ENCODE assay signal across 18 cellular contexts in genomic region chr3:194321666-194322640, GRCh38. TPM values are rescaled to one million over a fixed set of nuclear protein-coding genes. Genes with fewer than 3 reads are reported as not detected.
DNase-seq lines count a peak whose midpoint lies in the region; ATAC-seq and TF ChIP-seq lines count a peak whose summit lies in the region.
"Had no signal": no experiment of that assay in that cellular context is flagged by ENCODE, and none has a peak within 500 bp of the region (broad histone marks: within the 10 kb centered on the region; RNA-seq: fewer than 3 reads in every experiment).

No MANE protein-coding gene starts in this region.

- no peak for TF ChIP-seq CTCF in C4-2B (conservative IDR thresholded peaks at IDR 0.05)
- TF ChIP-seq CTCF in transverse colon (IDR thresholded peaks at IDR 0.05) = no peak

- H3K9me3 ChIP-seq in mucosa of stomach (ENCODE audit: control insufficient read depth, low read length) = no peaks in the 10 kb centered on the region
- H3K9me3 ChIP-seq in transverse colon = peaks cover 0 to 6% of the 10 kb centered on the region in 2 donors

- 87% methylated on average over 26 of the region's 26 CpGs; no CpG with 5 or more reads in 1 of the 2 donors for WGBS in transverse colon (ENCODE audit: low coverage in 1 of 2), 2 donors

- DNase-seq in DMS53 (lab: John Stamatoyannopoulos, UW) = peak; percentile 88
- no peak for DNase-seq in activated T-helper 1 cell treated with anti-CD3 and anti-CD28 coated beads, Interleukin-12 subunit alpha, Interleukin-12 subunit beta, Interleukin-2, Interleukin-4 antibody, amounts not matched to agents 30 ng/mL and 10 ng/mL and 1 ng/mL, durations not matched to agents 14 hours and 24 hours and 36 hours (ENCODE audit: low spot score)
- DNase-seq in NCI-H1048 (lab: John Stamatoyannopoulos, UW) = no peak
- DNase-seq in D341Med (ENCODE audit: low spot score) = no peak
- no peak for DNase-seq in transverse colon
- no peak for DNase-seq in left lobe of liver (ENCODE audit: low spot score)
- DNase-seq: activated naive CD8-positive, alpha-beta T cell treated with anti-CD3 and anti-CD28 coated beads, Interleukin-2, amount 10 ng/mL, durations not matched to agents 7 days and 5 days; CD4-positive, alpha-beta memory T cell; GF-D8; naive thymus-derived CD4-positive, alpha-beta T cell; NCI-H1930; SK-N-SH; stimulated activated CD4-positive, alpha-beta T cell treated with anti-CD3 and anti-CD28 coated beads, Interleukin-4, amount 100 ng/mL, for 4 hours; stimulated activated naive CD4-positive, alpha-beta T cell had no signal

- peaks cover 43% of the 10 kb centered on the region for H3K4me1 ChIP-seq in mucosa of stomach (ENCODE audit: control insufficient read depth, insufficient read depth, low read length)
- H3K4me1 ChIP-seq in transverse colon = peaks cover 6 to 9% (median 7%) of the 10 kb centered on the region in 4 donors

- H3K27ac ChIP-seq in C4-2B (peak overlapping the region; percentile 6; the same call in 1 of the 2 replicates), transverse colon (no peak overlapping the region)

- intact Hi-C loops in activated T-helper 1 cell treated with anti-CD3 and anti-CD28 coated beads, Interleukin-12 subunit alpha, Interleukin-12 subunit beta, Interleukin-2, Interleukin-4 antibody, amounts not matched to agents 30 ng/mL and 10 ng/mL and 1 ng/mL, durations not matched to agents 14 hours and 24 hours and 36 hours (cut with micrococcal nuclease) = no loop called here
- intact Hi-C loops in transverse colon (cut with DNase I; ENCODE audit: low total_unique reads) = no loop called here

- no peak for ATAC-seq in left lobe of liver
- ATAC-seq: naive thymus-derived CD4-positive, alpha-beta T cell had no signal

- H3K36me3 ChIP-seq in mucosa of stomach (ENCODE audit: control insufficient read depth, insufficient read depth, low read length) = no peaks in the 10 kb centered on the region
- no peaks in the 10 kb centered on the region for H3K36me3 ChIP-seq in transverse colon

- peak overlapping the region; percentile 15 for H3K4me3 Mint-ChIP-seq in activated T-helper 1 cell treated with anti-CD3 and anti-CD28 coated beads, Interleukin-12 subunit alpha, Interleukin-12 subunit beta, Interleukin-2, Interleukin-4 antibody, amounts not matched to agents 30 ng/mL and 10 ng/mL and 1 ng/mL, durations not matched to agents 14 hours and 24 hours and 36 hours
- H3K4me3 Mint-ChIP-seq: activated naive CD8-positive, alpha-beta T cell treated with anti-CD3 and anti-CD28 coated beads, Interleukin-2, amount 10 ng/mL, durations not matched to agents 7 days and 5 days had no signal

- no peak overlapping the region for H3K27ac Mint-ChIP-seq in activated T-helper 1 cell treated with anti-CD3 and anti-CD28 coated beads, Interleukin-12 subunit alpha, Interleukin-12 subunit beta, Interleukin-2, Interleukin-4 antibody, amounts not matched to agents 30 ng/mL and 10 ng/mL and 1 ng/mL, durations not matched to agents 14 hours and 24 hours and 36 hours
- H3K27ac Mint-ChIP-seq: activated naive CD8-positive, alpha-beta T cell treated with anti-CD3 and anti-CD28 coated beads, Interleukin-2, amount 10 ng/mL, durations not matched to agents 7 days and 5 days had no signal

- H3K9ac ChIP-seq in mucosa of stomach (ENCODE audit: low read length) = peak overlapping the region; percentile 68
- H3K9ac ChIP-seq: SK-N-SH had no signal

- H3K27me3 ChIP-seq in mucosa of stomach (ENCODE audit: control insufficient read depth, insufficient read depth, low read length) (no peaks in the 10 kb centered on the region), transverse colon (no peaks in the 10 kb centered on the region)

- peaks cover 6% of the 10 kb centered on the region for H3K27me3 Mint-ChIP-seq in activated T-helper 1 cell treated with anti-CD3 and anti-CD28 coated beads, Interleukin-12 subunit alpha, Interleukin-12 subunit beta, Interleukin-2, Interleukin-4 antibody, amounts not matched to agents 30 ng/mL and 10 ng/mL and 1 ng/mL, durations not matched to agents 14 hours and 24 hours and 36 hours (ENCODE audit: insufficient read depth)

- in situ Hi-C loops in transverse colon (cut with MboI; ENCODE audit: low pct_ligation_motif_present in 1 of 4, low pct_unique_long_range_greater_than_20kb in 1 of 4, low sequenced_read_pairs in 3 of 4) = loop anchor here (25.0 kb wide), 3 partner anchors 185 to 660 kb away; partner anchors contain the start of gene HES1 (in 1 of the 4)

- no peaks in the 10 kb centered on the region for H3K4me1 Mint-ChIP-seq in activated T-helper 1 cell treated with anti-CD3 and anti-CD28 coated beads, Interleukin-12 subunit alpha, Interleukin-12 subunit beta, Interleukin-2, Interleukin-4 antibody, amounts not matched to agents 30 ng/mL and 10 ng/mL and 1 ng/mL, durations not matched to agents 14 hours and 24 hours and 36 hours (ENCODE audit: low read depth)
- H3K4me1 Mint-ChIP-seq: activated naive CD8-positive, alpha-beta T cell treated with anti-CD3 and anti-CD28 coated beads, Interleukin-2, amount 10 ng/mL, durations not matched to agents 7 days and 5 days had no signal

- peaks cover 11% of the 10 kb centered on the region for H3K36me3 Mint-ChIP-seq in activated T-helper 1 cell treated with anti-CD3 and anti-CD28 coated beads, Interleukin-12 subunit alpha, Interleukin-12 subunit beta, Interleukin-2, Interleukin-4 antibody, amounts not matched to agents 30 ng/mL and 10 ng/mL and 1 ng/mL, durations not matched to agents 14 hours and 24 hours and 36 hours (ENCODE audit: low read depth)
- H3K36me3 Mint-ChIP-seq: activated naive CD8-positive, alpha-beta T cell treated with anti-CD3 and anti-CD28 coated beads, Interleukin-2, amount 10 ng/mL, durations not matched to agents 7 days and 5 days had no signal

- TF ChIP-seq EP300 in transverse colon (IDR thresholded peaks at IDR 0.05; ENCODE audit: low read depth) = no peak

- TF ChIP-seq POLR2A in transverse colon (IDR thresholded peaks at IDR 0.05) = no peak

- H3K4me3 ChIP-seq in mucosa of stomach (ENCODE audit: low read length) (peak overlapping the region; percentile 31), transverse colon (no peak overlapping the region)

- H3K9me3 Mint-ChIP-seq in activated T-helper 1 cell treated with anti-CD3 and anti-CD28 coated beads, Interleukin-12 subunit alpha, Interleukin-12 subunit beta, Interleukin-2, Interleukin-4 antibody, amounts not matched to agents 30 ng/mL and 10 ng/mL and 1 ng/mL, durations not matched to agents 14 hours and 24 hours and 36 hours = peaks cover 16% of the 10 kb centered on the region

RNA-seq across cellular contexts. Expression of gene CPN2, which starts 29.2 kb away (rescaled TPM):
- not detected in 2 replicates for total RNA-seq in activated T-helper 1 cell treated with anti-CD3 and anti-CD28 coated beads, Interleukin-12 subunit alpha, Interleukin-12 subunit beta, Interleukin-2, Interleukin-4 antibody, amounts not matched to agents 30 ng/mL and 10 ng/mL and 1 ng/mL, durations not matched to agents 14 hours and 24 hours and 36 hours
- total RNA-seq in transverse colon (under 1 TPM in 1 of 4 donors, not detected in 3; 0.14 TPM), left lobe of liver (159 TPM)
- total RNA-seq: activated naive CD8-positive, alpha-beta T cell treated with anti-CD3 and anti-CD28 coated beads, Interleukin-2, amount 10 ng/mL, durations not matched to agents 7 days and 5 days; CD4-positive, alpha-beta memory T cell; endothelial cell of umbilical vein; naive thymus-derived CD4-positive, alpha-beta T cell; right cardiac atrium had no signal

RNA-seq across cellular contexts. Expression of gene LRRC15, which starts 47.6 kb away (rescaled TPM):
- not detected in 2 replicates for total RNA-seq in activated T-helper 1 cell treated with anti-CD3 and anti-CD28 coated beads, Interleukin-12 subunit alpha, Interleukin-12 subunit beta, Interleukin-2, Interleukin-4 antibody, amounts not matched to agents 30 ng/mL and 10 ng/mL and 1 ng/mL, durations not matched to agents 14 hours and 24 hours and 36 hours
- total RNA-seq in transverse colon = under 1 TPM in 2 of 4 donors, not detected in 2; 0.14 to 0.32 TPM
- total RNA-seq in left lobe of liver = not detected
- total RNA-seq: activated naive CD8-positive, alpha-beta T cell treated with anti-CD3 and anti-CD28 coated beads, Interleukin-2, amount 10 ng/mL, durations not matched to agents 7 days and 5 days; CD4-positive, alpha-beta memory T cell; endothelial cell of umbilical vein; naive thymus-derived CD4-positive, alpha-beta T cell had no signal

Comparison
In these comparisons a context has a peak if more than half of its experiments do, and no peak if none do; other contexts are left out.
1. RNA of gene CPN2, which starts 29.2 kb away (total RNA-seq): 159 TPM in left lobe of liver (single experiment); not detected in activated T-helper 1 cell treated with anti-CD3 and anti-CD28 coated beads, Interleukin-12 subunit alpha, Interleukin-12 subunit beta, Interleukin-2, Interleukin-4 antibody, amounts not matched to agents 30 ng/mL and 10 ng/mL and 1 ng/mL, durations not matched to agents 14 hours and 24 hours and 36 hours and 0.14 TPM in transverse colon; every median in the first group is over 100 times any median in the second.